11 cellular contexts compared by ENCODE assay signal in genomic region chr20:63700199-63701050, GRCh38. TPM values are rescaled to one million over a fixed set of nuclear protein-coding genes. Genes with fewer than 3 reads are reported as not detected.
A peak's percentile ranks its signal among the peaks of the same experiment; 100 is the strongest.
DNase-seq lines count a peak whose midpoint lies in the region; ATAC-seq and TF ChIP-seq lines count a peak whose summit lies in the region.
"Had no signal": no experiment of that assay in that cellular context is flagged by ENCODE, and none has a peak within 500 bp of the region (broad histone marks: within the 10 kb centered on the region; RNA-seq: fewer than 3 reads in every experiment).

No MANE protein-coding gene starts in this region.

- intact Hi-C loops in esophagus squamous epithelium (cut with DNase I): no loop called here

- no peaks in the 10 kb centered on the region for H3K9me3 ChIP-seq in esophagus squamous epithelium
- H3K9me3 ChIP-seq: mucosa of descending colon had no signal

- H3K4me3 ChIP-seq in NB4 (ENCODE audit: low read depth, low read length) (no peak overlapping the region), esophagus squamous epithelium (no peak overlapping the region), skin epidermis (no peak overlapping the region)
- H3K4me3 ChIP-seq: mucosa of descending colon had no signal

- no peaks in the 10 kb centered on the region for H3K9me3 Mint-ChIP-seq in activated T-cell treated with anti-CD3 and anti-CD28 coated beads, Interleukin-2, amount 50 U/mL, for 24 hours

- peak overlapping the region in 3 of 4 donors; percentile 35 to 89 (median 81) for H3K27ac ChIP-seq in esophagus squamous epithelium
- H3K27ac ChIP-seq in skin epidermis: peak overlapping the region in 20 of 21 experiments; percentile 26 to 96 (median 86)

- ATAC-seq in HG03460 (IDR thresholded peaks at IDR 0.05; ENCODE audit: unreplicated experiment): no peak
- ATAC-seq: mucosa of descending colon had no signal

- no peak for TF ChIP-seq CTCF in NB4 (IDR thresholded peaks at IDR 0.05; ENCODE audit: low read depth, low read length)
- no peak for TF ChIP-seq CTCF in esophagus squamous epithelium (IDR thresholded peaks at IDR 0.05)

- H3K4me1 ChIP-seq in esophagus squamous epithelium: peaks cover 32 to 47% (median 45%) of the 10 kb centered on the region in 3 donors

- peaks cover 4 to 34% (median 16%) of the 10 kb centered on the region in 3 donors for H3K36me3 ChIP-seq in esophagus squamous epithelium

- H3K36me3 Mint-ChIP-seq in activated T-cell treated with anti-CD3 and anti-CD28 coated beads, Interleukin-2, amount 50 U/mL, for 24 hours (ENCODE audit: low read depth): peaks cover 59% of the 10 kb centered on the region

- no peaks in the 10 kb centered on the region for H3K27me3 Mint-ChIP-seq in activated T-cell treated with anti-CD3 and anti-CD28 coated beads, Interleukin-2, amount 50 U/mL, for 24 hours

- H3K4me1 Mint-ChIP-seq in activated T-cell treated with anti-CD3 and anti-CD28 coated beads, Interleukin-2, amount 50 U/mL, for 24 hours (ENCODE audit: low read depth): peaks cover 47% of the 10 kb centered on the region

- WGBS in esophagus squamous epithelium, 2 donors: 43 to 88% methylated on average over 3 to 20 of the region's 43 CpGs

- no peaks in the 10 kb centered on the region for H3K27me3 ChIP-seq in esophagus squamous epithelium

- TF ChIP-seq POLR2A in NB4 (IDR thresholded peaks at IDR 0.05; ENCODE audit: extremely low read depth, insufficient read length) (peak; percentile 14), esophagus squamous epithelium (IDR thresholded peaks at IDR 0.05) (no peak)

- no peak for DNase-seq in activated T-cell treated with anti-CD3 and anti-CD28 coated beads, Interleukin-2, amount 50 U/mL, for 24 hours
- no peak for DNase-seq in activated T-cell treated with anti-CD3 and anti-CD28 coated beads, Interleukin-2, amount 50 U/mL, for 1 hour
- DNase-seq in NB4 (ENCODE audit: low read depth) (no peak), esophagus squamous epithelium (lab: John Stamatoyannopoulos, UW) (no peak)
- DNase-seq in stimulated activated CD4-positive, alpha-beta T cell treated with anti-CD3 and anti-CD28 coated beads, Interleukin-4, amount 100 ng/mL, for 1 hour: no peak
- no peak for DNase-seq in stimulated activated CD4-positive, alpha-beta T cell treated with anti-CD3 and anti-CD28 coated beads, Interleukin-1b, Interleukin-23, amount 100 ng/mL, for 48 hours
- DNase-seq: hypothalamus, Kasumi-1 had no signal

- H3K27ac Mint-ChIP-seq in activated T-cell treated with anti-CD3 and anti-CD28 coated beads, Interleukin-2, amount 50 U/mL, for 24 hours: peak overlapping the region; percentile 72

- no peak overlapping the region for H3K4me3 Mint-ChIP-seq in activated T-cell treated with anti-CD3 and anti-CD28 coated beads, Interleukin-2, amount 50 U/mL, for 24 hours

RNA-seq across cellular contexts. Expression of gene TNFRSF6B, which starts 4.0 kb away (rescaled TPM):
- 10 to 100 TPM in 3 of 4 donors, 1 to 10 TPM in 1; 2.5 to 15.2 (median 10.6) TPM for total RNA-seq in esophagus squamous epithelium

RNA-seq across cellular contexts. Expression of gene ARFRP1, which starts 7.4 kb away (rescaled TPM):
- 10 to 100 TPM; 30.4 to 45.5 (median 37.0) TPM for total RNA-seq in esophagus squamous epithelium

RNA-seq across cellular contexts. Expression of gene ZGPAT, which starts 7.4 kb away (rescaled TPM):
- total RNA-seq in esophagus squamous epithelium: 10 to 100 TPM; 25.4 to 31.9 (median 28.3) TPM

RNA-seq across cellular contexts. Expression of gene LIME1, which starts 36.0 kb away (rescaled TPM):
- total RNA-seq in esophagus squamous epithelium: 10 to 100 TPM; 10.9 to 22.3 (median 14.4) TPM

RNA-seq across cellular contexts. Expression of gene SLC2A4RG, which starts 39.2 kb away (rescaled TPM):
- total RNA-seq in esophagus squamous epithelium: 10 to 100 TPM; 37.0 to 55.5 (median 50.2) TPM
